In the genomic region with DNA sequence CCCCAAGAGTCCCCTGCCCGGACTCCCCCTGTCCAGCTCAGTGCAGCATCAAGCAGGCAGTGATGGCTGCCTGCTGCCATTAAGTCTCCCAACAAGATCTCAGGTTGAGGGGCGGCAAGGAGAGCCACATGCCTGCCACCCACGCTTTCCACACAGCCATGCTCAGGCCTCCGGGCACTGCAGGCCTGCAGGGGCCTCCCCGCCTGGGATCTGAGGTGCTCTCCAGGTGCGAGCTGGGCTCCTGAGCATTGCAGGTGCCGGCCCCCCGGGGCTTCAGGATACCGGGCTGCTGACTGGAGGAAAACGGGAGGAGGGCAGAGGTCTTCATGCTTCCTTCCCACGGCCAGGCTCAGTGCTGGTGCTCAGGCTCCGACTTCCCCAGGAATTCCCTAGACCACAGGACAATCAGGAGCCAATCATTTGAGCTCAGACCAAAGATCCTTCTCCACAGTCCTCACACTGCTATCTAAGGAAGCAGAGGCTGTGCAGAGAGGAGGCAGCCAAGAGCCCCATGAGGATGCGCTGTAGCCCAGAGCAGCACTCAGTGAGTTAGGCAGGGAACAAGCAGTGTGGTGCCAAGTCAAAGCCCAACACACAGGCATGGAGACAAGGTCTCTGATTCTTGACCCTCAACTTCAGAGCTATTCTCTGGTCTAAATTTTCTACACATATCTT, we compare ENCODE assay signal across 15 cellular contexts. TPM values are rescaled to one million over a fixed set of nuclear protein-coding genes. Genes with fewer than 3 reads are reported as not detected.
DNase-seq lines count a peak whose midpoint lies in the region; ATAC-seq and FAIRE-seq lines count a peak whose summit lies in the region.
"Had no signal": no experiment of that assay in that cellular context is flagged by ENCODE, and none has a peak within 500 bp of the region (broad histone marks: within the 10 kb centered on the region; RNA-seq: fewer than 3 reads in every experiment).

No MANE protein-coding gene starts in this region.

- no peak for FAIRE-seq in urothelium cell line (lab: Jason Lieb, UNC)
- FAIRE-seq: bronchial epithelial cell, GM18507 had no signal

- H3K4me1 Mint-ChIP-seq in activated T-cell treated with anti-CD3 and anti-CD28 coated beads, Interleukin-2, amount 50 U/mL, for 72 hours (ENCODE audit: low read depth) = no peaks in the 10 kb centered on the region

- no peak overlapping the region for H3K4me3 ChIP-seq in SJCRH30

- peaks cover 33% of the 10 kb centered on the region for H3K4me1 ChIP-seq in SJCRH30

- no peaks in the 10 kb centered on the region for H3K9me3 ChIP-seq in SJCRH30 (replicated peaks)

- peak overlapping the region; percentile 33; the same call in 1 of the 2 replicates for H3K27ac ChIP-seq in SJCRH30

- peaks cover 14% of the 10 kb centered on the region for H3K36me3 ChIP-seq in SJCRH30

- ATAC-seq in activated T-cell treated with anti-CD3 and anti-CD28 coated beads, Interleukin-2, amount 50 U/mL, for 72 hours (replicated peaks in 1 of 2) = no peak
- no peak for ATAC-seq in HG02571 (IDR thresholded peaks at IDR 0.05; ENCODE audit: unreplicated experiment)
- ATAC-seq in HG02840 (IDR thresholded peaks at IDR 0.05; ENCODE audit: low FRiP score, unreplicated experiment) = no peak

- no peak for DNase-seq in activated T-cell treated with anti-CD3 and anti-CD28 coated beads, Interleukin-2, amount 50 U/mL, for 72 hours
- DNase-seq in activated T-cell treated with anti-CD3 and anti-CD28 coated beads for 4 hours (no peak), SJCRH30 (no peak), fibroblast of peridontal ligament (ENCODE audit: extremely low read depth) (peak; percentile 42), renal cortical epithelial cell (ENCODE audit: low read depth) (peak; percentile 45), urothelium cell line (ENCODE audit: low spot score) (no peak)
- DNase-seq: activated T-cell treated with anti-CD3 and anti-CD28 coated beads, Interleukin-2, amount 50 U/mL, for 48 hours; AML-193; NCI-H345; SIG-M5 had no signal

- no peaks in the 10 kb centered on the region for H3K27me3 Mint-ChIP-seq in activated T-cell treated with anti-CD3 and anti-CD28 coated beads, Interleukin-2, amount 50 U/mL, for 72 hours (ENCODE audit: low read depth)
- H3K27me3 Mint-ChIP-seq: natural killer cell treated with Interleukin-12 subunit alpha and Interleukin-12 subunit beta and Interleukin-15 and Interleukin-18, amount 100 ng/mL, for 72 hours had no signal

- no peaks in the 10 kb centered on the region for H3K9me3 Mint-ChIP-seq in activated T-cell treated with anti-CD3 and anti-CD28 coated beads, Interleukin-2, amount 50 U/mL, for 72 hours
- H3K9me3 Mint-ChIP-seq: natural killer cell treated with Interleukin-12 subunit alpha and Interleukin-12 subunit beta and Interleukin-15 and Interleukin-18, amount 100 ng/mL, for 72 hours had no signal

- H3K36me3 Mint-ChIP-seq in activated T-cell treated with anti-CD3 and anti-CD28 coated beads, Interleukin-2, amount 50 U/mL, for 72 hours (ENCODE audit: insufficient read depth in 2 of 2) = no peaks in the 10 kb centered on the region
- H3K36me3 Mint-ChIP-seq: natural killer cell treated with Interleukin-12 subunit alpha and Interleukin-12 subunit beta and Interleukin-15 and Interleukin-18, amount 100 ng/mL, for 72 hours had no signal

- no peaks in the 10 kb centered on the region for H3K27me3 ChIP-seq in SJCRH30

- H3K4me3 Mint-ChIP-seq in activated T-cell treated with anti-CD3 and anti-CD28 coated beads, Interleukin-2, amount 50 U/mL, for 72 hours = no peak overlapping the region
- H3K4me3 Mint-ChIP-seq: natural killer cell treated with Interleukin-12 subunit alpha and Interleukin-12 subunit beta and Interleukin-15 and Interleukin-18, amount 100 ng/mL, for 72 hours had no signal

- H3K27ac Mint-ChIP-seq in activated T-cell treated with anti-CD3 and anti-CD28 coated beads, Interleukin-2, amount 50 U/mL, for 72 hours = peak overlapping the region; percentile 40
- H3K27ac Mint-ChIP-seq: natural killer cell treated with Interleukin-12 subunit alpha and Interleukin-12 subunit beta and Interleukin-15 and Interleukin-18, amount 100 ng/mL, for 72 hours had no signal

RNA-seq across cellular contexts. Expression of gene PYGB, which starts 52.7 kb away (rescaled TPM):
- total RNA-seq in activated T-cell treated with anti-CD3 and anti-CD28 coated beads, Interleukin-2, amount 50 U/mL, for 72 hours = 10 to 100 TPM; 43.7 to 48.3 TPM
- total RNA-seq in SJCRH30 (2014; rRNA removed; shearing (Covaris generic)) = 39.1 and 42.3 TPM in 2 replicates
- total RNA-seq in renal cortical epithelial cell = 129 and 155 TPM in 2 replicates

Comparison
In these comparisons a context has a peak if more than half of its experiments do, and no peak if none do; other contexts are left out.
1. DNase-seq: peak in fibroblast of peridontal ligament (single experiment) and renal cortical epithelial cell (single experiment); none in activated T-cell treated with anti-CD3 and anti-CD28 coated beads, Interleukin-2, amount 50 U/mL, for 72 hours (0 of 2), activated T-cell treated with anti-CD3 and anti-CD28 coated beads for 4 hours (single experiment), SJCRH30 (0 of 2) and urothelium cell line (single experiment).